In genomic region chr19:16351133-16351809, GRCh38 we compare ENCODE assay signal across 13 cellular contexts. TPM values are rescaled to one million over a fixed set of nuclear protein-coding genes. Genes with fewer than 3 reads are reported as not detected.
DNase-seq lines count a peak whose midpoint lies in the region; TF ChIP-seq lines count a peak whose summit lies in the region.
"Had no signal": no experiment of that assay in that cellular context is flagged by ENCODE, and none has a peak within 500 bp of the region (broad histone marks: within the 10 kb centered on the region; RNA-seq: fewer than 3 reads in every experiment).

No MANE protein-coding gene starts in this region.

- no peak overlapping the region for H4K91ac ChIP-seq in neuronal stem cell (ENCODE audit: low read depth, low read length, poor library complexity)

- no peaks in the 10 kb centered on the region for H3K27me3 ChIP-seq in neuronal stem cell (ENCODE audit: control insufficient read depth in 3 of 3, insufficient read depth in 3 of 3, low read depth in 1 of 3, low read length in 3 of 3)
- H3K27me3 ChIP-seq: ovary had no signal

- no peaks in the 10 kb centered on the region for H3K9me3 ChIP-seq in neuronal stem cell (replicated peaks in 1 of 2; ENCODE audit: control insufficient read depth in 2 of 2, insufficient read depth in 1 of 2, low read depth in 1 of 2, low read length in 2 of 2)
- H3K9me3 ChIP-seq: ovary had no signal

- no peak overlapping the region for H4K8ac ChIP-seq in neuronal stem cell (ENCODE audit: low read depth, low read length)

- no peak overlapping the region for H2AK5ac ChIP-seq in neuronal stem cell (ENCODE audit: low read depth, low read length)

- H3K4me3 ChIP-seq in cardiac fibroblast (replicated peaks in 1 of 2; ENCODE audit: low read depth in 2 of 2, low read length in 2 of 2) (no peak overlapping the region), neuronal stem cell (ENCODE audit: low read length in 2 of 2) (no peak overlapping the region)
- H3K4me3 ChIP-seq: ovary had no signal

- no peak overlapping the region for H3K18ac ChIP-seq in neuronal stem cell (ENCODE audit: low read length)

- peak; percentile 31 for DNase-seq in DMS53 (lab: John Stamatoyannopoulos, UW)
- DNase-seq in DMS53 treated with DMSO at 0.1 percent for 48 hours (lab: John Stamatoyannopoulos, UW; ENCODE audit: unreplicated experiment) = no peak
- DNase-seq in LHCN-M2 (ENCODE audit: low read depth) = peak; percentile 27
- peak; percentile 22 for DNase-seq in cardiac fibroblast (ENCODE audit: low read depth in 2 of 2)
- no peak for DNase-seq in neuronal stem cell (ENCODE audit: low spot score)
- DNase-seq in activated gamma-delta T cell (lab: John Stamatoyannopoulos, UW) = no peak
- DNase-seq in SK-N-DZ (ENCODE audit: low spot score) = no peak
- DNase-seq in NCI-H2081 (lab: John Stamatoyannopoulos, UW) = no peak
- DNase-seq: NCI-H2029 treated with DMSO at 0.1 percent for 48 hours; ovary; stimulated activated naive CD4-positive, alpha-beta T cell treated with Interleukin-2 at 50 U/mL for 16 hours; T1000 had no signal

- H3K4ac ChIP-seq in neuronal stem cell (ENCODE audit: low read length) = no peak overlapping the region

- no peak overlapping the region for H2BK5ac ChIP-seq in neuronal stem cell (ENCODE audit: low read length)

- no peak overlapping the region for H3K14ac ChIP-seq in neuronal stem cell (ENCODE audit: low read length)

- H3K79me1 ChIP-seq in neuronal stem cell (ENCODE audit: low read depth, low read length) = peaks cover 3% of the 10 kb centered on the region

- H3K4me2 ChIP-seq in neuronal stem cell (ENCODE audit: insufficient read depth, low read length, poor library complexity, severe bottlenecking) = no peak overlapping the region

- H3K23ac ChIP-seq in neuronal stem cell (ENCODE audit: low read depth, low read length, poor library complexity) = no peak overlapping the region

- H2BK12ac ChIP-seq in neuronal stem cell (ENCODE audit: low read length) = no peak overlapping the region

- no CpG with 5 or more reads among the region's 11 CpGs for WGBS in neuronal stem cell (ENCODE audit: extremely low coverage in 2 of 2, insufficient read length in 2 of 2, insufficient replicate concordance in 1 of 2), 2 donors

- H2BK120ac ChIP-seq in neuronal stem cell (ENCODE audit: low read depth, low read length) = peak overlapping the region; percentile 22

- no peak overlapping the region for H2AFZ ChIP-seq in neuronal stem cell (ENCODE audit: low read length)

- H3K36me3 ChIP-seq in neuronal stem cell (replicated peaks in 1 of 2; ENCODE audit: control insufficient read depth in 2 of 2, insufficient read depth in 2 of 2, low read length in 2 of 2) = peaks cover 0 to 14% of the 10 kb centered on the region in 2 donors
- H3K36me3 ChIP-seq: ovary had no signal

- H2BK15ac ChIP-seq in neuronal stem cell (ENCODE audit: low read length) = no peak overlapping the region

- H3K4me1 ChIP-seq in neuronal stem cell (ENCODE audit: control insufficient read depth in 2 of 2, insufficient read depth in 1 of 2, low read depth in 1 of 2, low read length in 2 of 2) = peaks cover 0 to 4% of the 10 kb centered on the region in 2 donors

- H3K9ac ChIP-seq in neuronal stem cell (ENCODE audit: low read depth, low read length, poor library complexity) = no peak overlapping the region

- H3K27ac ChIP-seq in neuronal stem cell (replicated peaks; ENCODE audit: low read length) = no peak overlapping the region
- H3K27ac ChIP-seq: 22Rv1, ovary had no signal

- TF ChIP-seq CTCF in cardiac fibroblast (IDR thresholded peaks at IDR 0.05; ENCODE audit: low read depth, low read length) = no peak

RNA-seq across cellular contexts. Expression of gene KLF2, which starts 26.6 kb away (rescaled TPM):
- 2.8 and 5.2 TPM in 2 replicates for total RNA-seq in LHCN-M2 (2014; rRNA removed)
- polyA plus RNA-seq in LHCN-M2 (2012) = 17.7 TPM
- polyA plus RNA-seq in neuronal stem cell (2013, experiment 1 of 2) = 0.13 TPM
- 0.12 TPM for polyA plus RNA-seq in neuronal stem cell (2013, experiment 2 of 2)
- polyA plus RNA-seq in SK-N-DZ (2014; cell fraction: cytosol; rRNA removed) = not detected in 2 replicates
- polyA plus RNA-seq in SK-N-DZ (2014; cell fraction: nucleus; rRNA removed) = not detected in 2 replicates

Comparison
In these comparisons a context has a peak if more than half of its experiments do, and no peak if none do; other contexts are left out.
1. DNase-seq: peak in DMS53 (single experiment), LHCN-M2 (single experiment) and cardiac fibroblast (2 of 2); none in DMS53 treated with DMSO at 0.1 percent for 48 hours (single experiment), neuronal stem cell (single experiment), activated gamma-delta T cell (single experiment), SK-N-DZ (single experiment) and NCI-H2081 (0 of 2).